In the genomic region with DNA sequence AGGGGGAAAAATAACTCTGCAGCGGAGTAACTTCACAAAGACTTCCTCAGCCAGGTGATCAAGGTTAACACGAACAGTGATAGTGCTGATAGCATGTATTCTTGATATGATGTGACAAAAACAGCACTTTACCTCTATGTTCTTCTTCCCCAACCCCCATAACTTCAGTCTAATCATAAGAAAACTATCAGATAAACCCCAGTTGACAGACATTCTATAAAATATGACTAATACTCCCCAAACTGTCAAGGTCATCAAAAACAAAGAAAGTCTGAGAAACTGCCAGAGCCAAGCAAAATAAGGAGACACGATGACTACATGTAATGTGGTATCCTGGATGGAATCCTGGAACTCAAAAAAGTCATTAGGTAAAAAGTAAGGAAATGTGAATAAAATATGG, we compare ENCODE assay signal across 18 cellular contexts. TPM values are rescaled to one million over a fixed set of nuclear protein-coding genes. Genes with fewer than 3 reads are reported as not detected.
DNase-seq lines count a peak whose midpoint lies in the region; ATAC-seq and TF ChIP-seq lines count a peak whose summit lies in the region.
"Had no signal": no experiment of that assay in that cellular context is flagged by ENCODE, and none has a peak within 500 bp of the region (broad histone marks: within the 10 kb centered on the region; RNA-seq: fewer than 3 reads in every experiment).

No MANE protein-coding gene starts in this region.

- H3K27me3 Mint-ChIP-seq in MCF 10A (ENCODE audit: insufficient read depth, unreplicated experiment), result no peaks in the 10 kb centered on the region
- no peaks in the 10 kb centered on the region for H3K27me3 Mint-ChIP-seq in activated T-helper 17 cell treated with anti-CD3 and anti-CD28 coated beads, Interleukin-2, amount 50 U/mL, for 72 hours
- H3K27me3 Mint-ChIP-seq in stimulated activated naive CD8-positive, alpha-beta T cell treated with anti-CD3 and anti-CD28 coated beads, Interleukin-15, Interleukin-2, amounts not matched to agents 100 ng/mL and 50 ng/mL, for 24 hours, result no peaks in the 10 kb centered on the region

- no peaks in the 10 kb centered on the region for H3K4me1 ChIP-seq in breast epithelium
- H3K4me1 ChIP-seq: psoas muscle, transverse colon had no signal

- H3K27ac Mint-ChIP-seq in MCF 10A (ENCODE audit: low read depth, unreplicated experiment), result peak overlapping the region; percentile 37
- H3K27ac Mint-ChIP-seq in activated T-helper 17 cell treated with anti-CD3 and anti-CD28 coated beads, Interleukin-2, amount 50 U/mL, for 72 hours, result peak overlapping the region; percentile 24
- H3K27ac Mint-ChIP-seq in stimulated activated naive CD8-positive, alpha-beta T cell treated with anti-CD3 and anti-CD28 coated beads, Interleukin-15, Interleukin-2, amounts not matched to agents 100 ng/mL and 50 ng/mL, for 24 hours, result peak overlapping the region; percentile 24
- H3K27ac Mint-ChIP-seq: WTC11 had no signal

- no peak overlapping the region for H3K4me3 Mint-ChIP-seq in MCF 10A (ENCODE audit: unreplicated experiment)
- peak overlapping the region; percentile 38 for H3K4me3 Mint-ChIP-seq in activated T-helper 17 cell treated with anti-CD3 and anti-CD28 coated beads, Interleukin-2, amount 50 U/mL, for 72 hours
- H3K4me3 Mint-ChIP-seq in stimulated activated naive CD8-positive, alpha-beta T cell treated with anti-CD3 and anti-CD28 coated beads, Interleukin-15, Interleukin-2, amounts not matched to agents 100 ng/mL and 50 ng/mL, for 24 hours, result no peak overlapping the region
- H3K4me3 Mint-ChIP-seq: WTC11 had no signal

- peaks cover 15% of the 10 kb centered on the region for H3K9me3 Mint-ChIP-seq in MCF 10A (ENCODE audit: unreplicated experiment)
- H3K9me3 Mint-ChIP-seq in activated T-helper 17 cell treated with anti-CD3 and anti-CD28 coated beads, Interleukin-2, amount 50 U/mL, for 72 hours, result peaks cover 11% of the 10 kb centered on the region
- peaks cover 7% of the 10 kb centered on the region for H3K9me3 Mint-ChIP-seq in stimulated activated naive CD8-positive, alpha-beta T cell treated with anti-CD3 and anti-CD28 coated beads, Interleukin-15, Interleukin-2, amounts not matched to agents 100 ng/mL and 50 ng/mL, for 24 hours

- CTCF ChIA-PET in MCF 10A (lab: Yijun Ruan, JAX), result no interaction called here

- H3K4me3 ChIP-seq in breast epithelium, result no peak overlapping the region
- no peak overlapping the region for H3K4me3 ChIP-seq in fibroblast of pulmonary artery (replicated peaks; ENCODE audit: low read depth, low read length)
- H3K4me3 ChIP-seq: adrenal gland, PC-9, psoas muscle, transverse colon had no signal

- H3K4me1 Mint-ChIP-seq in MCF 10A (ENCODE audit: insufficient read depth, unreplicated experiment), result peaks cover 41% of the 10 kb centered on the region
- H3K4me1 Mint-ChIP-seq in activated T-helper 17 cell treated with anti-CD3 and anti-CD28 coated beads, Interleukin-2, amount 50 U/mL, for 72 hours, result peaks cover 46% of the 10 kb centered on the region
- H3K4me1 Mint-ChIP-seq in stimulated activated naive CD8-positive, alpha-beta T cell treated with anti-CD3 and anti-CD28 coated beads, Interleukin-15, Interleukin-2, amounts not matched to agents 100 ng/mL and 50 ng/mL, for 24 hours (ENCODE audit: low read depth), result peaks cover 55% of the 10 kb centered on the region

- no peaks in the 10 kb centered on the region for H3K36me3 Mint-ChIP-seq in MCF 10A (ENCODE audit: insufficient read depth, unreplicated experiment)
- H3K36me3 Mint-ChIP-seq in activated T-helper 17 cell treated with anti-CD3 and anti-CD28 coated beads, Interleukin-2, amount 50 U/mL, for 72 hours (ENCODE audit: low read depth), result no peaks in the 10 kb centered on the region
- peaks cover 49% of the 10 kb centered on the region for H3K36me3 Mint-ChIP-seq in stimulated activated naive CD8-positive, alpha-beta T cell treated with anti-CD3 and anti-CD28 coated beads, Interleukin-15, Interleukin-2, amounts not matched to agents 100 ng/mL and 50 ng/mL, for 24 hours (ENCODE audit: low read depth)

- H3K9me3 ChIP-seq in breast epithelium, result no peaks in the 10 kb centered on the region
- H3K9me3 ChIP-seq: adrenal gland, transverse colon had no signal

- POLR2A ChIA-PET in MCF 10A (lab: Yijun Ruan, JAX), result no interaction called here

- intact Hi-C loops in MCF 10A (cut with micrococcal nuclease) (no loop called here), breast epithelium (cut with DNase I; ENCODE audit: low total_unique reads) (no loop called here), left cardiac atrium (cut with DNase I) (no loop called here), left ventricle myocardium superior (cut with micrococcal nuclease) (no loop called here)

- no peak overlapping the region for H3K27ac ChIP-seq in breast epithelium
- H3K27ac ChIP-seq: adrenal gland, PC-9, psoas muscle, transverse colon had no signal

- TF ChIP-seq CTCF in MCF 10A (IDR thresholded peaks at IDR 0.05; ENCODE audit: unreplicated experiment) (no peak), breast epithelium (IDR thresholded peaks at IDR 0.05) (no peak), fibroblast of pulmonary artery (IDR thresholded peaks at IDR 0.05; ENCODE audit: low read length, missing control alignments) (no peak)

- DNase-seq in MCF 10A (ENCODE audit: unreplicated experiment) (peak; percentile 46), breast epithelium (ENCODE audit: low spot score in 2 of 2) (no peak), fibroblast of pulmonary artery (ENCODE audit: low read depth) (peak; percentile 33), left cardiac atrium (no peak), left ventricle myocardium superior (no peak)
- DNase-seq: activated CD8-positive, alpha-beta memory T cell treated with anti-CD3 and anti-CD28 coated beads, Interleukin-2, amount 50 U/mL, for 48 hours; adrenal gland; COR-L47; NCI-H187; NCI-H524 treated with DMSO at 0.1 percent for 48 hours; PC-9; psoas muscle; transverse colon had no signal

- H3K27me3 ChIP-seq in breast epithelium, result no peaks in the 10 kb centered on the region
- H3K27me3 ChIP-seq: adrenal gland, transverse colon had no signal

- TF ChIP-seq POLR2A in breast epithelium (IDR thresholded peaks at IDR 0.05), result no peak

- H3K36me3 ChIP-seq in breast epithelium, result no peaks in the 10 kb centered on the region
- H3K36me3 ChIP-seq: adrenal gland, transverse colon had no signal

- TSS peak; percentile 24 for BruUV-seq in MCF 10A (replicated peaks; lab: Mats Ljungman, UMichigan)

- peak; percentile 69 for ATAC-seq in activated T-helper 17 cell treated with anti-CD3 and anti-CD28 coated beads, Interleukin-2, amount 50 U/mL, for 72 hours (replicated peaks)
- ATAC-seq in left cardiac atrium (no peak), HG03159 (IDR thresholded peaks at IDR 0.05; ENCODE audit: unreplicated experiment) (no peak), left ventricle myocardium superior (no peak)
- ATAC-seq: left lobe of liver, psoas muscle, WTC11 had no signal

RNA-seq across cellular contexts. Expression of a gene that starts 30.6 kb away (rescaled TPM):
- 28.4 and 55.1 TPM in 2 replicates for total RNA-seq in MCF 10A (2022)
- 10 to 100 TPM; 21.4 to 26.9 (median 22.9) TPM for total RNA-seq in breast epithelium
- 10 to 100 TPM; 19.5 to 27.7 TPM for total RNA-seq in activated T-helper 17 cell treated with anti-CD3 and anti-CD28 coated beads, Interleukin-2, amount 50 U/mL, for 72 hours
- total RNA-seq in left cardiac atrium, result 10 to 100 TPM; 10.2 to 13.3 TPM
- total RNA-seq in left ventricle myocardium superior, result 8.2 TPM

RNA-seq across cellular contexts. Expression of a gene that starts 30.8 kb away (rescaled TPM):
- total RNA-seq in MCF 10A (2022) (20.8 and 21.3 TPM in 2 replicates), breast epithelium (10 to 100 TPM; 13.3 to 30.6 (median 24.6) TPM), left cardiac atrium (10 to 100 TPM in 1 of 2 donors, 1 to 10 TPM in 1; 6.0 to 10.7 TPM), left ventricle myocardium superior (5.8 TPM)
- total RNA-seq in activated T-helper 17 cell treated with anti-CD3 and anti-CD28 coated beads, Interleukin-2, amount 50 U/mL, for 72 hours, result 10 to 100 TPM; 11.2 to 18.6 TPM

Comparison
In these comparisons a context has a peak if more than half of its experiments do, and no peak if none do; other contexts are left out.
1. DNase-seq: peak in MCF 10A (single experiment) and fibroblast of pulmonary artery (single experiment); none in breast epithelium (0 of 2), left cardiac atrium (single experiment) and left ventricle myocardium superior (single experiment).
2. Peak in every context shown above with its lines, with median percentiles within 50 percentile points of each other: H3K27ac Mint-ChIP-seq.